In genomic region chr6:15948930-15949900, GRCh38 we compare ENCODE assay signal across 1 cellular context.
TF ChIP-seq lines count a peak whose summit lies in the region.

No MANE protein-coding gene starts in this region.

TF ChIP-seq in HEK293, 187 proteins besides CTCF, POLR2A, EP300 and RAD21 (continued from another document and continues in another):
- TF ChIP-seq SETDB1 (IDR thresholded peaks at IDR 0.05; ENCODE audit: insufficient read length, low read length): no peak
- TF ChIP-seq ZNF514 (tag by site-specific recombination; IDR thresholded peaks at IDR 0.05): no peak
- TF ChIP-seq ZNF558 (tag by site-specific recombination; IDR thresholded peaks at IDR 0.05): 0 out of 2 replicates have a peak, but pooled peaks have one; percentile 43
- TF ChIP-seq ZNF548 (tag by site-specific recombination; IDR thresholded peaks at IDR 0.05): no peak
- TF ChIP-seq ZNF37A (tag by site-specific recombination; IDR thresholded peaks at IDR 0.05): no peak
- TF ChIP-seq GFI1B (tag by site-specific recombination; IDR thresholded peaks at IDR 0.05): peak; percentile 77; the same call in 1 of the 2 replicates
- no peak for TF ChIP-seq ZNF585B (tag by site-specific recombination; IDR thresholded peaks at IDR 0.05)
- no peak for TF ChIP-seq ZFP37 (tag by site-specific recombination; IDR thresholded peaks at IDR 0.05)
- TF ChIP-seq AEBP2 (tag by site-specific recombination; IDR thresholded peaks at IDR 0.05; ENCODE audit: borderline replicate concordance): no peak
- 0 out of 2 replicates have a peak, but pooled peaks have one; percentile 52 for TF ChIP-seq ZSCAN23 (tag by site-specific recombination; IDR thresholded peaks at IDR 0.05)
- TF ChIP-seq SP2 (tag by site-specific recombination; IDR thresholded peaks at IDR 0.05): peak; percentile 62
- TF ChIP-seq ZNF621 (tag by site-specific recombination; IDR thresholded peaks at IDR 0.05): no peak
- peak; percentile 97 for TF ChIP-seq ZNF629 (tag by site-specific recombination; IDR thresholded peaks at IDR 0.05)
- no peak for TF ChIP-seq ZNF785 (tag by site-specific recombination; IDR thresholded peaks at IDR 0.05)
- TF ChIP-seq ZNF155 (tag by site-specific recombination; IDR thresholded peaks at IDR 0.05): no peak
- peak; percentile 97 for TF ChIP-seq PRDM6 (tag by site-specific recombination; IDR thresholded peaks at IDR 0.05)
- TF ChIP-seq ZNF571 (tag by site-specific recombination; IDR thresholded peaks at IDR 0.05): no peak
- no peak for TF ChIP-seq ZNF23 (tag by site-specific recombination; IDR thresholded peaks at IDR 0.05; ENCODE audit: borderline replicate concordance)
- no peak for TF ChIP-seq ZNF138 (tag by site-specific recombination; IDR thresholded peaks at IDR 0.05; ENCODE audit: borderline replicate concordance)
- TF ChIP-seq OVOL3 (tag by site-specific recombination; IDR thresholded peaks at IDR 0.05): peak; percentile 92
- peak; percentile 37; the same call in 1 of the 2 replicates for TF ChIP-seq KLF7 (tag by site-specific recombination; IDR thresholded peaks at IDR 0.05; ENCODE audit: borderline replicate concordance)
- TF ChIP-seq ZNF26 (tag by site-specific recombination; IDR thresholded peaks at IDR 0.05): no peak
- TF ChIP-seq ZBTB17 (tag by site-specific recombination; IDR thresholded peaks at IDR 0.05): peak; percentile 94
- peak; percentile 55 for TF ChIP-seq ZNF324 (tag by site-specific recombination; IDR thresholded peaks at IDR 0.05)
- peak; percentile 64; the same call in 1 of the 2 replicates for TF ChIP-seq ATF2 (tag by site-specific recombination; IDR thresholded peaks at IDR 0.05; ENCODE audit: low read depth)
- TF ChIP-seq ZNF184 (tag by site-specific recombination; IDR thresholded peaks at IDR 0.05): peak; percentile 67; the same call in 1 of the 2 replicates
- peak; percentile 93 for TF ChIP-seq INSM2 (tag by site-specific recombination; IDR thresholded peaks at IDR 0.05)
- TF ChIP-seq ZNF221 (tag by site-specific recombination; IDR thresholded peaks at IDR 0.05; ENCODE audit: borderline replicate concordance): no peak
- peak; percentile 91 for TF ChIP-seq ZNF24 (tag by site-specific recombination; IDR thresholded peaks at IDR 0.05)
- peak; percentile 68; the same call in 1 of the 2 replicates for TF ChIP-seq ZBTB21 (tag by site-specific recombination; IDR thresholded peaks at IDR 0.05)
- no peak for TF ChIP-seq ZNF549 (tag by site-specific recombination; IDR thresholded peaks at IDR 0.05)
- TF ChIP-seq ZNF610 (tag by site-specific recombination; IDR thresholded peaks at IDR 0.05; ENCODE audit: borderline replicate concordance): 0 out of 2 replicates have a peak, but pooled peaks have one; percentile 27
- TF ChIP-seq ZNF843 (tag by site-specific recombination; IDR thresholded peaks at IDR 0.05): peak; percentile 97
- TF ChIP-seq ZNF274 (IDR thresholded peaks at IDR 0.05; ENCODE audit: low read length): no peak
- no peak for TF ChIP-seq ZNF274 (tag by site-specific recombination; IDR thresholded peaks at IDR 0.05; ENCODE audit: borderline replicate concordance)
- no peak for TF ChIP-seq ZBTB6 (tag by site-specific recombination; IDR thresholded peaks at IDR 0.05)
- peak; percentile 93 for TF ChIP-seq PRDM4 (tag by site-specific recombination; IDR thresholded peaks at IDR 0.05)
- TF ChIP-seq MEIS1 (CRISPR knock-in tag; IDR thresholded peaks at IDR 0.05; ENCODE audit: borderline replicate concordance): no peak
- TF ChIP-seq ZNF239 (tag by site-specific recombination; IDR thresholded peaks at IDR 0.05): peak; percentile 92
- TF ChIP-seq GLIS1 (tag by site-specific recombination; IDR thresholded peaks at IDR 0.05): peak; percentile 92
- no peak for TF ChIP-seq ZBTB10 (tag by site-specific recombination; IDR thresholded peaks at IDR 0.05)
- no peak for TF ChIP-seq ZNF670 (tag by site-specific recombination; IDR thresholded peaks at IDR 0.05; ENCODE audit: low read depth)
- TF ChIP-seq SCRT1 (tag by site-specific recombination; IDR thresholded peaks at IDR 0.05; ENCODE audit: borderline replicate concordance): peak; percentile 60
